1 cellular context compared by ENCODE assay signal in genomic region chr1:91585502-91585901, GRCh38.
TF ChIP-seq lines count a peak whose summit lies in the region.

No MANE protein-coding gene starts in this region.

TF ChIP-seq in IMR-90, 13 proteins besides CTCF, POLR2A, EP300 and RAD21 (continued from another document):
- TF ChIP-seq FOS (IDR thresholded peaks at IDR 0.05; ENCODE audit: low read depth, low read length) (no peak), BHLHE40 (IDR thresholded peaks at IDR 0.05; ENCODE audit: low read depth, low read length) (no peak)
